ENCODE assay signal across 9 cellular contexts in the genomic region with DNA sequence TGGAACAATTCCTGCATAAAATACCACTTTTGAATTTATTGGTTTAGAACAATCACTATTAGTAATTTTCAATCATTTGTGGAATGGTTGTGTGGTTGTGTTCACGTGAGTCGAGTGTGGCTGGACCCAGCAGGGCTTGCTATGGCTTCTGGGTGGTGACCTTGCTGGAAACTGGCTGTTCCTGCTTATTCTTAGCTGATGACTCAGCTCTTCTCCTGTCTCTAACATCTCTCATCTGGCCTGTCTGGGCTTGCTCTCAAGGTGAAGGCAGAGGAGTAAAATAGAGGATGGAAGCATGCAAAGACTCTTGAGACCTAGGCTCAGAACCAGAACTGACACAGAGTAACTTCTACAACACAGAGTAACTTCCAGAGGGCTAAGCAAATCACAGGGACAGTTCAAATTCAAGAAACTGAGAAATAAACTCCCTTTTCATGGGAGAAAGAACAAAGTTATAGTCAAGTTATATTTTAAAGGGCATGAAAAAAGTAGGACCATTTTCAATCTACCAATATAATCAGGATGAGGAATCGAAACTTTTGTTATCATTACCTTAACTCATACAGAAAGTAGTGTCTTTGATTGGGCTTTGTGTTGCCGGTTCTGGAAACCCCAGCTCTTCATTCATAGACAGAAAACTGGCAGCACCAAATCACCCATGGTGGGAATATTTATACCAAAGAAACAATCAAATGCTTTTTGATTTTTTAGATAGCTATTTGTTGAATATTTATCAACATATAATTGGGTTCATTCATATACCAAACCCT.
DNase-seq lines count a peak whose midpoint lies in the region; ATAC-seq and TF ChIP-seq lines count a peak whose summit lies in the region.
"Had no signal": no experiment of that assay in that cellular context is flagged by ENCODE, and none has a peak within 500 bp of the region (broad histone marks: within the 10 kb centered on the region; RNA-seq: fewer than 3 reads in every experiment).

No MANE protein-coding gene starts in this region.

- no peaks in the 10 kb centered on the region for H3K4me1 Mint-ChIP-seq in T-helper 17 cell
- H3K4me1 Mint-ChIP-seq: central memory CD8-positive, alpha-beta T cell had no signal

- no peak overlapping the region for H3K4me3 Mint-ChIP-seq in T-helper 17 cell
- H3K4me3 Mint-ChIP-seq: central memory CD8-positive, alpha-beta T cell had no signal

- H3K4me3 ChIP-seq in WERI-Rb-1 (ENCODE audit: low read depth, low read length) (no peak overlapping the region), mesendoderm (ENCODE audit: low read length) (no peak overlapping the region), thyroid gland (replicated peaks in 1 of 3) (no peak overlapping the region)

- H2BK120ac ChIP-seq in mesendoderm (ENCODE audit: low read depth, low read length): no peak overlapping the region

- no peak overlapping the region for H2AK5ac ChIP-seq in mesendoderm (ENCODE audit: low read length)

- H3K9me3 ChIP-seq in WERI-Rb-1 (ENCODE audit: severe bottlenecking) (no peaks in the 10 kb centered on the region), T-helper 17 cell (ENCODE audit: control insufficient read depth, low read length, poor library complexity, severe bottlenecking) (no peaks in the 10 kb centered on the region), thyroid gland (no peaks in the 10 kb centered on the region)

- no peaks in the 10 kb centered on the region for H3K36me3 Mint-ChIP-seq in T-helper 17 cell (ENCODE audit: low read depth)

- no peak overlapping the region for H2BK5ac ChIP-seq in mesendoderm (ENCODE audit: low read length)

- H3K36me3 ChIP-seq in WERI-Rb-1: no peaks in the 10 kb centered on the region
- H3K36me3 ChIP-seq in mesendoderm (ENCODE audit: control insufficient read depth, insufficient read depth, low read length): no peaks in the 10 kb centered on the region
- no peaks in the 10 kb centered on the region for H3K36me3 ChIP-seq in thyroid gland

- H4K8ac ChIP-seq in mesendoderm (ENCODE audit: low read depth, low read length): no peak overlapping the region

- no peak for TF ChIP-seq CTCF in WERI-Rb-1 (IDR thresholded peaks at IDR 0.05; ENCODE audit: low read depth, low read length)
- TF ChIP-seq CTCF in thyroid gland (IDR thresholded peaks at IDR 0.05): no peak

- no peaks in the 10 kb centered on the region for H3K79me2 ChIP-seq in mesendoderm (ENCODE audit: control insufficient read depth, insufficient read depth, low read length)

- H3K18ac ChIP-seq in mesendoderm (ENCODE audit: low read length): no peak overlapping the region

- H3K56ac ChIP-seq in mesendoderm (ENCODE audit: low read length): no peak overlapping the region

- H3K4me1 ChIP-seq in mesendoderm (ENCODE audit: control insufficient read depth, low read depth, low read length) (no peaks in the 10 kb centered on the region), thyroid gland (no peaks in the 10 kb centered on the region)

- peak; percentile 66 for DNase-seq in DMS53 treated with DMSO at 0.1 percent for 48 hours (lab: John Stamatoyannopoulos, UW; ENCODE audit: unreplicated experiment)
- peak; percentile 21 for DNase-seq in WERI-Rb-1
- DNase-seq in mesendoderm: peak; percentile 67
- no peak for DNase-seq in T-helper 17 cell
- DNase-seq in HEK293T (ENCODE audit: extremely low spot score): no peak
- no peak for DNase-seq in thyroid gland
- DNase-seq in kidney glomerular epithelial cell (lab: John Stamatoyannopoulos, UW): no peak

- no peak overlapping the region for H3K27ac Mint-ChIP-seq in T-helper 17 cell

- TF ChIP-seq POLR2A in thyroid gland (IDR thresholded peaks at IDR 0.05): no peak

- H3K79me1 ChIP-seq in mesendoderm (ENCODE audit: low read length): no peaks in the 10 kb centered on the region

- H3K4ac ChIP-seq in mesendoderm (ENCODE audit: low read depth, low read length): no peak overlapping the region

- H3K9ac ChIP-seq in mesendoderm (ENCODE audit: low read length): no peak overlapping the region

- H3K27ac ChIP-seq in WERI-Rb-1 (no peak overlapping the region), mesendoderm (ENCODE audit: low read depth, low read length) (no peak overlapping the region), thyroid gland (no peak overlapping the region)

- H4K5ac ChIP-seq in mesendoderm (ENCODE audit: low read length): no peak overlapping the region

- ATAC-seq in HG03439 (IDR thresholded peaks at IDR 0.05; ENCODE audit: unreplicated experiment) (peak; percentile 61), T-helper 17 cell (no peak)

- H3K27me3 Mint-ChIP-seq in T-helper 17 cell: no peaks in the 10 kb centered on the region
- H3K27me3 Mint-ChIP-seq: central memory CD8-positive, alpha-beta T cell had no signal

- no CpG with 5 or more reads among the region's 4 CpGs for WGBS in mesendoderm (ENCODE audit: extremely low coverage, insufficient coverage, low lambda C conversion rate)
- 69 to 87% methylated on average over 4 of the region's 4 CpGs for WGBS in thyroid gland, 2 donors

- no peak overlapping the region for H3K23ac ChIP-seq in mesendoderm (ENCODE audit: low read length)

- no peak overlapping the region for H3K4me2 ChIP-seq in mesendoderm (ENCODE audit: low read length)

- H3K27me3 ChIP-seq in WERI-Rb-1 (ENCODE audit: insufficient read depth, low read depth, severe bottlenecking): no peaks in the 10 kb centered on the region
- no peaks in the 10 kb centered on the region for H3K27me3 ChIP-seq in mesendoderm (ENCODE audit: insufficient read depth, low read length, poor library complexity)
- H3K27me3 ChIP-seq in thyroid gland: no peaks in the 10 kb centered on the region

- POLR2A ChIA-PET in HEK293T (lab: Yijun Ruan, JAX): no interaction called here

- no peak overlapping the region for H2BK15ac ChIP-seq in mesendoderm (replicated peaks; ENCODE audit: low read depth)

- CTCF ChIA-PET in HEK293T (lab: Yijun Ruan, JAX): interaction anchor here (0.5 kb wide), 1 partner anchor 115 kb away, joined by 3 read pairs; no protein-coding TSS in a partner anchor

- intact Hi-C loops in thyroid gland (cut with DNase I): no loop called here

TF ChIP-seq in HEK293T, 16 proteins besides CTCF, POLR2A, EP300 and RAD21:
- no peak for TF ChIP-seq FOXK2 (IDR thresholded peaks at IDR 0.05)
- TF ChIP-seq L3MBTL2 (conservative IDR thresholded peaks at IDR 0.05): no peak
- TF ChIP-seq ARNT (IDR thresholded peaks at IDR 0.05): no peak
- TF ChIP-seq TARDBP (IDR thresholded peaks at IDR 0.05): no peak
- TF ChIP-seq, protein P1, sequence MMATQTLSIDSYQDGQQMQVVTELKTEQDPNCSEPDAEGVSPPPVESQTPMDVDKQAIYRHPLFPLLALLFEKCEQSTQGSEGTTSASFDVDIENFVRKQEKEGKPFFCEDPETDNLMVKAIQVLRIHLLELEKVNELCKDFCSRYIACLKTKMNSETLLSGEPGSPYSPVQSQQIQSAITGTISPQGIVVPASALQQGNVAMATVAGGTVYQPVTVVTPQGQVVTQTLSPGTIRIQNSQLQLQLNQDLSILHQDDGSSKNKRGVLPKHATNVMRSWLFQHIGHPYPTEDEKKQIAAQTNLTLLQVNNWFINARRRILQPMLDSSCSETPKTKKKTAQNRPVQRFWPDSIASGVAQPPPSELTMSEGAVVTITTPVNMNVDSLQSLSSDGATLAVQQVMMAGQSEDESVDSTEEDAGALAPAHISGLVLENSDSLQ (IDR thresholded peaks at IDR 0.05): no peak
- no peak for TF ChIP-seq SP1 (IDR thresholded peaks at IDR 0.05)
- TF ChIP-seq HDGF (IDR thresholded peaks at IDR 0.05; ENCODE audit: borderline replicate concordance): no peak
- TF ChIP-seq FOXM1 (IDR thresholded peaks at IDR 0.05; ENCODE audit: borderline replicate concordance): no peak
- no peak for TF ChIP-seq NFRKB (IDR thresholded peaks at IDR 0.05)
- no peak for TF ChIP-seq SUZ12 (IDR thresholded peaks at IDR 0.05)
- no peak for TF ChIP-seq LEF1 (IDR thresholded peaks at IDR 0.05; ENCODE audit: borderline replicate concordance)
- no peak for TF ChIP-seq BHLHE40 (IDR thresholded peaks at IDR 0.05; ENCODE audit: borderline replicate concordance)
- no peak for TF ChIP-seq ELF4 (IDR thresholded peaks at IDR 0.05)
- TF ChIP-seq FOXA1 (IDR thresholded peaks at IDR 0.05): no peak
- TF ChIP-seq ZNF384 (IDR thresholded peaks at IDR 0.05): no peak
- TF ChIP-seq CTBP1 (IDR thresholded peaks at IDR 0.05; ENCODE audit: borderline replicate concordance): no peak

Comparison
In these comparisons a context has a peak if more than half of its experiments do, and no peak if none do; other contexts are left out.
1. DNase-seq: peak in DMS53 treated with DMSO at 0.1 percent for 48 hours (single experiment), WERI-Rb-1 (single experiment) and mesendoderm (single experiment); none in T-helper 17 cell (0 of 3), HEK293T (single experiment), thyroid gland (0 of 2) and kidney glomerular epithelial cell (single experiment).